Comparison of ENCODE assay signal across 1 cellular context in the genomic region with DNA sequence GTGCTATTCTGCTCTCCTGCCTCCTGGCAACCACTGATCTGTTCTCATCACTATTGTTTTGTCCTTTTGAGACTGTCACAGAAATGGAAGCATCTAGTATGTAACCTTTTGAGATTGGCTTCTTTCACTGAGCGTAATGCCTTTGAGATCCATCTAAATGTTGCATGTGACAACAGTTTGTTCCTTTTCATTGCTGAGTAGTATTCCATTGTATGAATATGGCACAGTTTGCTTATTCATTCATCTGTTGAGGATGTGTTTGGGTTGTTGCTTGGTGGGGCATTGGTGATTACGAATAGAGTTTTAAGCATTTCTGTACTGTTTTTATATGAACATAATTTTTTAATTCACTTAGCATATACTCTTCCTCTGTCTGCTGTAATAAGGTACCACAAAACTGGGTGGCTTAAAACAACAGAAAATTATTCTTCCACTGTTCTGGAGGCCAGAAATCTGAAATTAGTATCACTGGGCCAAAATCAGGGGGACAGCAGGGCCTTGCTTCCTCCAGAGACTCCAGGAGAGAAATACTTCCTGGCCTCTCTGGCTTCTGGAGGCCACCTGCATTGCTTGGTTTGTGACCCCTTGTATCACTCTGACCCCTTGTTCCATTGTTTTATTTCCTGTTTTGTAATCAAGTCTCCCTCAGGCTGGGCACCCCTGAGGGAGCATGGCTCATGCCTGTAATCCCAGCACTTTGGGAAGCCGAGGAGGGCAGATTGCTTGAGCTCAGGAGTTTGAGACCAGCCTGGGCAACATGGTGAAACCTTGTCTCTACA.
TF ChIP-seq lines count a peak whose summit lies in the region.

No MANE protein-coding gene starts in this region.

TF ChIP-seq in K562, 482 proteins besides CTCF, POLR2A, EP300 and RAD21 (continued from another document):
- TF ChIP-seq, protein P1, sequence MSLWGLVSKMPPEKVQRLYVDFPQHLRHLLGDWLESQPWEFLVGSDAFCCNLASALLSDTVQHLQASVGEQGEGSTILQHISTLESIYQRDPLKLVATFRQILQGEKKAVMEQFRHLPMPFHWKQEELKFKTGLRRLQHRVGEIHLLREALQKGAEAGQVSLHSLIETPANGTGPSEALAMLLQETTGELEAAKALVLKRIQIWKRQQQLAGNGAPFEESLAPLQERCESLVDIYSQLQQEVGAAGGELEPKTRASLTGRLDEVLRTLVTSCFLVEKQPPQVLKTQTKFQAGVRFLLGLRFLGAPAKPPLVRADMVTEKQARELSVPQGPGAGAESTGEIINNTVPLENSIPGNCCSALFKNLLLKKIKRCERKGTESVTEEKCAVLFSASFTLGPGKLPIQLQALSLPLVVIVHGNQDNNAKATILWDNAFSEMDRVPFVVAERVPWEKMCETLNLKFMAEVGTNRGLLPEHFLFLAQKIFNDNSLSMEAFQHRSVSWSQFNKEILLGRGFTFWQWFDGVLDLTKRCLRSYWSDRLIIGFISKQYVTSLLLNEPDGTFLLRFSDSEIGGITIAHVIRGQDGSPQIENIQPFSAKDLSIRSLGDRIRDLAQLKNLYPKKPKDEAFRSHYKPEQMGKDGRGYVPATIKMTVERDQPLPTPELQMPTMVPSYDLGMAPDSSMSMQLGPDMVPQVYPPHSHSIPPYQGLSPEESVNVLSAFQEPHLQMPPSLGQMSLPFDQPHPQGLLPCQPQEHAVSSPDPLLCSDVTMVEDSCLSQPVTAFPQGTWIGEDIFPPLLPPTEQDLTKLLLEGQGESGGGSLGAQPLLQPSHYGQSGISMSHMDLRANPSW (CRISPR knock-in tag; IDR thresholded peaks at IDR 0.05): peak; percentile 85; the same call in 1 of the 2 replicates
- TF ChIP-seq OTX1 (CRISPR knock-in tag; IDR thresholded peaks at IDR 0.05): no peak
- no peak for TF ChIP-seq TFAP4 (CRISPR knock-in tag; IDR thresholded peaks at IDR 0.05; ENCODE audit: borderline replicate concordance)
- TF ChIP-seq KAT8 (IDR thresholded peaks at IDR 0.05; ENCODE audit: low read depth): no peak
- no peak for TF ChIP-seq HDAC1 (IDR thresholded peaks at IDR 0.05)
- TF ChIP-seq MTF1 (CRISPR knock-in tag; IDR thresholded peaks at IDR 0.05; ENCODE audit: borderline replicate concordance): no peak
- no peak for TF ChIP-seq PHF8 (IDR thresholded peaks at IDR 0.05; ENCODE audit: borderline replicate concordance, low read length)
- TF ChIP-seq, protein P2, sequence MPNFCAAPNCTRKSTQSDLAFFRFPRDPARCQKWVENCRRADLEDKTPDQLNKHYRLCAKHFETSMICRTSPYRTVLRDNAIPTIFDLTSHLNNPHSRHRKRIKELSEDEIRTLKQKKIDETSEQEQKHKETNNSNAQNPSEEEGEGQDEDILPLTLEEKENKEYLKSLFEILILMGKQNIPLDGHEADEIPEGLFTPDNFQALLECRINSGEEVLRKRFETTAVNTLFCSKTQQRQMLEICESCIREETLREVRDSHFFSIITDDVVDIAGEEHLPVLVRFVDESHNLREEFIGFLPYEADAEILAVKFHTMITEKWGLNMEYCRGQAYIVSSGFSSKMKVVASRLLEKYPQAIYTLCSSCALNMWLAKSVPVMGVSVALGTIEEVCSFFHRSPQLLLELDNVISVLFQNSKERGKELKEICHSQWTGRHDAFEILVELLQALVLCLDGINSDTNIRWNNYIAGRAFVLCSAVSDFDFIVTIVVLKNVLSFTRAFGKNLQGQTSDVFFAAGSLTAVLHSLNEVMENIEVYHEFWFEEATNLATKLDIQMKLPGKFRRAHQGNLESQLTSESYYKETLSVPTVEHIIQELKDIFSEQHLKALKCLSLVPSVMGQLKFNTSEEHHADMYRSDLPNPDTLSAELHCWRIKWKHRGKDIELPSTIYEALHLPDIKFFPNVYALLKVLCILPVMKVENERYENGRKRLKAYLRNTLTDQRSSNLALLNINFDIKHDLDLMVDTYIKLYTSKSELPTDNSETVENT (CRISPR knock-in tag; IDR thresholded peaks at IDR 0.05): no peak
- no peak for TF ChIP-seq MCM7 (IDR thresholded peaks at IDR 0.05)
- no peak for TF ChIP-seq ARID2 (IDR thresholded peaks at IDR 0.05)
